1 cellular context compared by ENCODE assay signal in genomic region chr10:80412521-80412920, GRCh38.
TF ChIP-seq lines count a peak whose summit lies in the region.

No MANE protein-coding gene starts in this region.

TF ChIP-seq in HepG2, 621 proteins besides CTCF, POLR2A, EP300 and RAD21:
- TF ChIP-seq ELF1 (CRISPR knock-in tag; IDR thresholded peaks at IDR 0.05) (no peak), HCFC1 (IDR thresholded peaks at IDR 0.05; ENCODE audit: low read depth, low read length) (no peak), ZNF337 (CRISPR knock-in tag; IDR thresholded peaks at IDR 0.05; ENCODE audit: borderline replicate concordance, low read depth) (no peak), MED1 (CRISPR knock-in tag; IDR thresholded peaks at IDR 0.05) (no peak), PHF8 (CRISPR knock-in tag; IDR thresholded peaks at IDR 0.05) (no peak), MAFF (IDR thresholded peaks at IDR 0.05; ENCODE audit: low read depth, low read length) (no peak), U2AF1 (optimal IDR thresholded peaks at IDR 0.05; ENCODE audit: low read depth, low read length) (no peak), TP53 (CRISPR knock-in tag; conservative IDR thresholded peaks at IDR 0.05) (no peak), ZFP37 (CRISPR knock-in tag; IDR thresholded peaks at IDR 0.05; ENCODE audit: borderline replicate concordance) (no peak), ZNF567 (CRISPR knock-in tag; IDR thresholded peaks at IDR 0.05; ENCODE audit: borderline replicate concordance) (no peak), ARID2 (CRISPR knock-in tag; IDR thresholded peaks at IDR 0.05; ENCODE audit: borderline replicate concordance) (no peak), STAT5B (CRISPR knock-in tag; IDR thresholded peaks at IDR 0.05) (no peak)
- TF ChIP-seq, protein P1, sequence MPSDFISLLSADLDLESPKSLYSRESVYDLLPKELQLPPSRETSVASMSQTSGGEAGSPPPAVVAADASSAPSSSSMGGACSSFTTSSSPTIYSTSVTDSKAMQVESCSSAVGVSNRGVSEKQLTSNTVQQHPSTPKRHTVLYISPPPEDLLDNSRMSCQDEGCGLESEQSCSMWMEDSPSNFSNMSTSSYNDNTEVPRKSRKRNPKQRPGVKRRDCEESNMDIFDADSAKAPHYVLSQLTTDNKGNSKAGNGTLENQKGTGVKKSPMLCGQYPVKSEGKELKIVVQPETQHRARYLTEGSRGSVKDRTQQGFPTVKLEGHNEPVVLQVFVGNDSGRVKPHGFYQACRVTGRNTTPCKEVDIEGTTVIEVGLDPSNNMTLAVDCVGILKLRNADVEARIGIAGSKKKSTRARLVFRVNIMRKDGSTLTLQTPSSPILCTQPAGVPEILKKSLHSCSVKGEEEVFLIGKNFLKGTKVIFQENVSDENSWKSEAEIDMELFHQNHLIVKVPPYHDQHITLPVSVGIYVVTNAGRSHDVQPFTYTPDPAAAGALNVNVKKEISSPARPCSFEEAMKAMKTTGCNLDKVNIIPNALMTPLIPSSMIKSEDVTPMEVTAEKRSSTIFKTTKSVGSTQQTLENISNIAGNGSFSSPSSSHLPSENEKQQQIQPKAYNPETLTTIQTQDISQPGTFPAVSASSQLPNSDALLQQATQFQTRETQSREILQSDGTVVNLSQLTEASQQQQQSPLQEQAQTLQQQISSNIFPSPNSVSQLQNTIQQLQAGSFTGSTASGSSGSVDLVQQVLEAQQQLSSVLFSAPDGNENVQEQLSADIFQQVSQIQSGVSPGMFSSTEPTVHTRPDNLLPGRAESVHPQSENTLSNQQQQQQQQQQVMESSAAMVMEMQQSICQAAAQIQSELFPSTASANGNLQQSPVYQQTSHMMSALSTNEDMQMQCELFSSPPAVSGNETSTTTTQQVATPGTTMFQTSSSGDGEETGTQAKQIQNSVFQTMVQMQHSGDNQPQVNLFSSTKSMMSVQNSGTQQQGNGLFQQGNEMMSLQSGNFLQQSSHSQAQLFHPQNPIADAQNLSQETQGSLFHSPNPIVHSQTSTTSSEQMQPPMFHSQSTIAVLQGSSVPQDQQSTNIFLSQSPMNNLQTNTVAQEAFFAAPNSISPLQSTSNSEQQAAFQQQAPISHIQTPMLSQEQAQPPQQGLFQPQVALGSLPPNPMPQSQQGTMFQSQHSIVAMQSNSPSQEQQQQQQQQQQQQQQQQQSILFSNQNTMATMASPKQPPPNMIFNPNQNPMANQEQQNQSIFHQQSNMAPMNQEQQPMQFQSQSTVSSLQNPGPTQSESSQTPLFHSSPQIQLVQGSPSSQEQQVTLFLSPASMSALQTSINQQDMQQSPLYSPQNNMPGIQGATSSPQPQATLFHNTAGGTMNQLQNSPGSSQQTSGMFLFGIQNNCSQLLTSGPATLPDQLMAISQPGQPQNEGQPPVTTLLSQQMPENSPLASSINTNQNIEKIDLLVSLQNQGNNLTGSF (CRISPR knock-in tag; IDR thresholded peaks at IDR 0.05) = no peak
- TF ChIP-seq, protein P2, sequence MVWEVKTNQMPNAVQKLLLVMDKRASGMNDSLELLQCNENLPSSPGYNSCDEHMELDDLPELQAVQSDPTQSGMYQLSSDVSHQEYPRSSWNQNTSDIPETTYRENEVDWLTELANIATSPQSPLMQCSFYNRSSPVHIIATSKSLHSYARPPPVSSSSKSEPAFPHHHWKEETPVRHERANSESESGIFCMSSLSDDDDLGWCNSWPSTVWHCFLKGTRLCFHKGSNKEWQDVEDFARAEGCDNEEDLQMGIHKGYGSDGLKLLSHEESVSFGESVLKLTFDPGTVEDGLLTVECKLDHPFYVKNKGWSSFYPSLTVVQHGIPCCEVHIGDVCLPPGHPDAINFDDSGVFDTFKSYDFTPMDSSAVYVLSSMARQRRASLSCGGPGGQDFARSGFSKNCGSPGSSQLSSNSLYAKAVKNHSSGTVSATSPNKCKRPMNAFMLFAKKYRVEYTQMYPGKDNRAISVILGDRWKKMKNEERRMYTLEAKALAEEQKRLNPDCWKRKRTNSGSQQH (CRISPR knock-in tag; IDR thresholded peaks at IDR 0.05; ENCODE audit: low read depth) = no peak
- TF ChIP-seq, protein P3, sequence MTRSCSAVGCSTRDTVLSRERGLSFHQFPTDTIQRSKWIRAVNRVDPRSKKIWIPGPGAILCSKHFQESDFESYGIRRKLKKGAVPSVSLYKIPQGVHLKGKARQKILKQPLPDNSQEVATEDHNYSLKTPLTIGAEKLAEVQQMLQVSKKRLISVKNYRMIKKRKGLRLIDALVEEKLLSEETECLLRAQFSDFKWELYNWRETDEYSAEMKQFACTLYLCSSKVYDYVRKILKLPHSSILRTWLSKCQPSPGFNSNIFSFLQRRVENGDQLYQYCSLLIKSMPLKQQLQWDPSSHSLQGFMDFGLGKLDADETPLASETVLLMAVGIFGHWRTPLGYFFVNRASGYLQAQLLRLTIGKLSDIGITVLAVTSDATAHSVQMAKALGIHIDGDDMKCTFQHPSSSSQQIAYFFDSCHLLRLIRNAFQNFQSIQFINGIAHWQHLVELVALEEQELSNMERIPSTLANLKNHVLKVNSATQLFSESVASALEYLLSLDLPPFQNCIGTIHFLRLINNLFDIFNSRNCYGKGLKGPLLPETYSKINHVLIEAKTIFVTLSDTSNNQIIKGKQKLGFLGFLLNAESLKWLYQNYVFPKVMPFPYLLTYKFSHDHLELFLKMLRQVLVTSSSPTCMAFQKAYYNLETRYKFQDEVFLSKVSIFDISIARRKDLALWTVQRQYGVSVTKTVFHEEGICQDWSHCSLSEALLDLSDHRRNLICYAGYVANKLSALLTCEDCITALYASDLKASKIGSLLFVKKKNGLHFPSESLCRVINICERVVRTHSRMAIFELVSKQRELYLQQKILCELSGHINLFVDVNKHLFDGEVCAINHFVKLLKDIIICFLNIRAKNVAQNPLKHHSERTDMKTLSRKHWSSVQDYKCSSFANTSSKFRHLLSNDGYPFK (CRISPR knock-in tag; IDR thresholded peaks at IDR 0.05; ENCODE audit: borderline replicate concordance) = no peak
- TF ChIP-seq, protein P4, sequence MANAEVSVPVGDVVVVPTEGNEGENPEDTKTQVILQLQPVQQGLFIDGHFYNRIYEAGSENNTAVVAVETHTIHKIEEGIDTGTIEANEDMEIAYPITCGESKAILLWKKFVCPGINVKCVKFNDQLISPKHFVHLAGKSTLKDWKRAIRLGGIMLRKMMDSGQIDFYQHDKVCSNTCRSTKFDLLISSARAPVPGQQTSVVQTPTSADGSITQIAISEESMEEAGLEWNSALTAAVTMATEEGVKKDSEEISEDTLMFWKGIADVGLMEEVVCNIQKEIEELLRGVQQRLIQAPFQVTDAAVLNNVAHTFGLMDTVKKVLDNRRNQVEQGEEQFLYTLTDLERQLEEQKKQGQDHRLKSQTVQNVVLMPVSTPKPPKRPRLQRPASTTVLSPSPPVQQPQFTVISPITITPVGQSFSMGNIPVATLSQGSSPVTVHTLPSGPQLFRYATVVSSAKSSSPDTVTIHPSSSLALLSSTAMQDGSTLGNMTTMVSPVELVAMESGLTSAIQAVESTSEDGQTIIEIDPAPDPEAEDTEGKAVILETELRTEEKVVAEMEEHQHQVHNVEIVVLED (CRISPR knock-in tag; IDR thresholded peaks at IDR 0.05; ENCODE audit: borderline replicate concordance) = no peak
TF ChIP-seq in HepG2: peak in this region for 0.
